Comparison of ENCODE assay signal across 22 cellular contexts in the genomic region with DNA sequence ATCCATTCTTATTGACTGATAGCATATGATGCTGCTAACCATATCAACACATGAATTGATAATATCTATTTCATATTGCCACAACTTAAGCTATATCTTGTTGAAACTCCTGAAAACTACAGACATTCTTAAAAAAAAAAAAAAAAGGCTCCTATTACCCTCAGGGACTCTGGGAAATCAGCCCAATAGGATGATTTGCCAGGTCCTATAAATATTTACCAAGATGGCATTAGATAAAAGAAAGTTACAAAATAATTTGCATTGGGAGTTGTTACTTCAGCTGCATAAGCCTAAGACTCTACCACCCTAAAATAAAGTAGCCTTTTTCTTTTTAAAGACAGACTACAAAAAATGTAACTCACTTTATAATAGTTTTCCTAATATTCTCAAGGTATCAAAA.
DNase-seq lines count a peak whose midpoint lies in the region; ATAC-seq and TF ChIP-seq lines count a peak whose summit lies in the region.
"Had no signal": no experiment of that assay in that cellular context is flagged by ENCODE, and none has a peak within 500 bp of the region (broad histone marks: within the 10 kb centered on the region; RNA-seq: fewer than 3 reads in every experiment).

No MANE protein-coding gene starts in this region.

- H2AFZ ChIP-seq in Karpas-422 (ENCODE audit: low read length) = no peak overlapping the region

- no peaks in the 10 kb centered on the region for H3K79me2 ChIP-seq in Karpas-422 (ENCODE audit: low read length)

- H3K27ac ChIP-seq in Karpas-422 (ENCODE audit: low read length) = peak overlapping the region; percentile 95; the same call in 1 of the 2 replicates
- H3K27ac ChIP-seq in right lobe of liver = peak overlapping the region in 2 of 3 donors; percentile 55 to 87
- H3K27ac ChIP-seq in stomach = no peak overlapping the region

- peaks cover 55% of the 10 kb centered on the region for H3K4me1 ChIP-seq in Karpas-422 (ENCODE audit: low read length)
- H3K4me1 ChIP-seq in right lobe of liver = peaks cover 0 to 51% (median 8%) of the 10 kb centered on the region in 4 donors
- no peaks in the 10 kb centered on the region for H3K4me1 ChIP-seq in stomach
- H3K4me1 ChIP-seq: BE2C had no signal

- H3K9me3 ChIP-seq in Karpas-422 (ENCODE audit: low read length) (no peaks in the 10 kb centered on the region), right lobe of liver (no peaks in the 10 kb centered on the region), stomach (peaks cover 0 to 7% (median 6%) of the 10 kb centered on the region in 4 donors)
- H3K9me3 ChIP-seq: BE2C had no signal

- no peaks in the 10 kb centered on the region for H3K9me2 ChIP-seq in Karpas-422 (replicated peaks; ENCODE audit: insufficient read depth, low read length)

- TF ChIP-seq POLR2A in right lobe of liver (IDR thresholded peaks at IDR 0.05) (no peak), stomach (IDR thresholded peaks at IDR 0.05) (no peak)

- no peak for TF ChIP-seq EP300 in stomach (IDR thresholded peaks at IDR 0.05)

- H3K4me2 ChIP-seq in Karpas-422 (ENCODE audit: low read depth, low read length, poor library complexity, severe bottlenecking) = peak overlapping the region; percentile 78

- H3K27me3 ChIP-seq in Karpas-422 (ENCODE audit: low read length) = no peaks in the 10 kb centered on the region
- no peaks in the 10 kb centered on the region for H3K27me3 ChIP-seq in right lobe of liver
- H3K27me3 ChIP-seq in stomach = peaks cover 0 to 2% (median 0%) of the 10 kb centered on the region in 3 donors
- H3K27me3 ChIP-seq: BLaER1 had no signal

- no peak overlapping the region for H3K9ac ChIP-seq in Karpas-422 (ENCODE audit: low read length)
- H3K9ac ChIP-seq: BLaER1 had no signal

- no peaks in the 10 kb centered on the region for H4K20me1 ChIP-seq in Karpas-422 (ENCODE audit: insufficient read depth, low read depth, low read length)
- H4K20me1 ChIP-seq: BLaER1 had no signal

- no peaks in the 10 kb centered on the region for H3K36me3 ChIP-seq in Karpas-422 (ENCODE audit: insufficient read depth, low read length)
- no peaks in the 10 kb centered on the region for H3K36me3 ChIP-seq in right lobe of liver
- no peaks in the 10 kb centered on the region for H3K36me3 ChIP-seq in stomach
- H3K36me3 ChIP-seq: BE2C, BLaER1 had no signal

- intact Hi-C loops in right lobe of liver (cut with DNase I) (no loop called here), stomach (cut with DNase I; ENCODE audit: low total_unique reads) (no loop called here)

- DNase-seq in Karpas-422 (no peak), LNCaP clone FGC (ENCODE audit: low read depth) (peak; percentile 35), right lobe of liver (no peak), HPDE6-E6E7 (ENCODE audit: extremely low spot score) (no peak), stomach (no peak)
- DNase-seq: 8988T; ACHN; BE2C; C1 segment of cervical spinal cord; CD4-positive, alpha-beta memory T cell; CD4-positive, CD25-positive, alpha-beta regulatory T cell; CD8-positive, alpha-beta memory T cell; COR-L47; DMS 273 treated with DMSO at 0.1 percent for 48 hours; DMS153; DMS53; DMS79; DND-41; EL; GDM1 had no signal

- TF ChIP-seq CTCF in LNCaP clone FGC (IDR thresholded peaks at IDR 0.05; ENCODE audit: control insufficient read depth, extremely low read depth, insufficient read depth) = no peak
- no peak for TF ChIP-seq CTCF in right lobe of liver (IDR thresholded peaks at IDR 0.05)
- TF ChIP-seq CTCF in stomach (IDR thresholded peaks at IDR 0.05) = no peak

- no peak overlapping the region for H3K4me3 ChIP-seq in Karpas-422 (ENCODE audit: low read length)
- no peak overlapping the region for H3K4me3 ChIP-seq in LNCaP clone FGC (ENCODE audit: low read depth, low read length)
- no peak overlapping the region for H3K4me3 ChIP-seq in right lobe of liver
- no peak overlapping the region for H3K4me3 ChIP-seq in stomach
- H3K4me3 ChIP-seq: BLaER1, GM12878 had no signal

- peak; percentile 60 to 70 (median 60) for ATAC-seq in right lobe of liver
- ATAC-seq: GM12878 had no signal

Comparison
In these comparisons a context has a peak if more than half of its experiments do, and no peak if none do; other contexts are left out.
1. H3K27ac ChIP-seq: peak in Karpas-422 (single experiment) and right lobe of liver (2 of 3); none in stomach (0 of 5).